In genomic region chr6:166957087-166957804, GRCh38 we compare ENCODE assay signal across 8 cellular contexts. TPM values are rescaled to one million over a fixed set of nuclear protein-coding genes. Genes with fewer than 3 reads are reported as not detected.
DNase-seq lines count a peak whose midpoint lies in the region; ATAC-seq and TF ChIP-seq lines count a peak whose summit lies in the region.

No MANE protein-coding gene starts in this region.

- TF ChIP-seq CTCF in DND-41 (IDR thresholded peaks at IDR 0.05; ENCODE audit: borderline replicate concordance, extremely low read depth, low read length, poor library complexity, severe bottlenecking) (peak; percentile 2), cardiac fibroblast (IDR thresholded peaks at IDR 0.05; ENCODE audit: low read depth, low read length) (no peak)

- H4K20me1 ChIP-seq in DND-41 (ENCODE audit: insufficient read depth, low read length) = peaks cover 9% of the 10 kb centered on the region; the same call in 1 of the 2 replicates

- no peaks in the 10 kb centered on the region for H3K27me3 ChIP-seq in DND-41 (ENCODE audit: insufficient read depth, low read length, poor library complexity)

- H3K79me2 ChIP-seq in DND-41 (ENCODE audit: insufficient read depth, low read length) = peaks cover 9% of the 10 kb centered on the region

- ATAC-seq in DND-41 (ENCODE audit: insufficient read depth, low read depth) = peak; percentile 15
- ATAC-seq in GM19463 (IDR thresholded peaks at IDR 0.05; ENCODE audit: unreplicated experiment) = peak; percentile 46
- ATAC-seq in HG03520 (IDR thresholded peaks at IDR 0.05; ENCODE audit: unreplicated experiment) = peak; percentile 24
- ATAC-seq in left colon = peak; percentile 64

- intact Hi-C loops in left colon (cut with DNase I, micrococcal nuclease) = no loop called here

- peak overlapping the region; percentile 91 for H3K9ac ChIP-seq in DND-41 (ENCODE audit: low read depth, low read length)

- H3K4me3 ChIP-seq in DND-41 (ENCODE audit: low read depth in 1 of 2, low read length in 2 of 2) (peak overlapping the region; percentile 66 to 94), cardiac fibroblast (replicated peaks in 1 of 2; ENCODE audit: low read depth in 2 of 2, low read length in 2 of 2) (peak overlapping the region; percentile 69 to 79)

- no peaks in the 10 kb centered on the region for H3K9me3 ChIP-seq in DND-41 (ENCODE audit: insufficient read depth, low read length, severe bottlenecking)

- peak overlapping the region; percentile 87 for H2AFZ ChIP-seq in DND-41 (ENCODE audit: low read depth, low read length)

- DNase-seq in DND-41 = peak; percentile 50
- peak; percentile 46 for DNase-seq in SW480 (ENCODE audit: low spot score)
- DNase-seq in cardiac fibroblast (ENCODE audit: low read depth in 2 of 2) = no peak
- peak; percentile 75 to 80 for DNase-seq in left colon
- peak; percentile 65 for DNase-seq in stimulated activated CD8-positive, alpha-beta memory T cell treated with anti-CD3 and anti-CD28 coated beads, Interleukin-4, amount 100 ng/mL, for 48 hours
- no peak for DNase-seq in KG1 (lab: John Stamatoyannopoulos, UW)

- peak overlapping the region; percentile 82 for H3K27ac ChIP-seq in DND-41 (ENCODE audit: low read length)

- H3K4me2 ChIP-seq in DND-41 (ENCODE audit: insufficient read depth, low read length) = peak overlapping the region; percentile 98

- no peaks in the 10 kb centered on the region for H3K36me3 ChIP-seq in DND-41 (ENCODE audit: insufficient read depth, low read length)

- H3K4me1 ChIP-seq in DND-41 (ENCODE audit: insufficient read depth, low read length) = peaks cover 51% of the 10 kb centered on the region

RNA-seq across cellular contexts. Expression of gene RNASET2, which starts 0.9 kb away (rescaled TPM):
- total RNA-seq in left colon = 100 to 1,000 TPM; 130 to 151 TPM

RNA-seq across cellular contexts. Expression of gene CEP43, which starts 42.0 kb away (rescaled TPM):
- 10 to 100 TPM; 17.4 to 22.5 TPM for total RNA-seq in left colon

Comparison
In these comparisons a context has a peak if more than half of its experiments do, and no peak if none do; other contexts are left out.
1. DNase-seq: peak in DND-41 (single experiment), SW480 (single experiment), left colon (2 of 2) and stimulated activated CD8-positive, alpha-beta memory T cell treated with anti-CD3 and anti-CD28 coated beads, Interleukin-4, amount 100 ng/mL, for 48 hours (single experiment); none in cardiac fibroblast (0 of 2) and KG1 (single experiment).
2. Peak in every context shown above with its lines, with median percentiles within 50 percentile points of each other: ATAC-seq.